ENCODE assay signal across 8 cellular contexts in genomic region chr19:19662866-19663291, GRCh38. TPM values are rescaled to one million over a fixed set of nuclear protein-coding genes. Genes with fewer than 3 reads are reported as not detected.
DNase-seq lines count a peak whose midpoint lies in the region; ATAC-seq and TF ChIP-seq lines count a peak whose summit lies in the region.

No MANE protein-coding gene starts in this region.

- CTCF ChIA-PET in Caco-2 (lab: Charles Lee): no interaction called here

- H3K36me3 ChIP-seq in Caco-2 (ENCODE audit: control insufficient read depth, insufficient read depth, low read length): no peaks in the 10 kb centered on the region; the same call in 1 of the 2 replicates
- peaks cover 20% of the 10 kb centered on the region for H3K36me3 ChIP-seq in suprapubic skin

- H3K27ac Mint-ChIP-seq in Caco-2 (ENCODE audit: unreplicated experiment): peak overlapping the region; percentile 93
- H3K27ac Mint-ChIP-seq in activated T-helper 17 cell treated with anti-CD3 and anti-CD28 coated beads, Interleukin-2, amount 50 U/mL, for 72 hours: peak overlapping the region; percentile 87

- peak; percentile 11 for ATAC-seq in HG03457 (IDR thresholded peaks at IDR 0.05; ENCODE audit: unreplicated experiment)
- ATAC-seq in activated T-helper 17 cell treated with anti-CD3 and anti-CD28 coated beads, Interleukin-2, amount 50 U/mL, for 72 hours (replicated peaks): peak; percentile 1

- peaks cover 19% of the 10 kb centered on the region for H3K36me3 Mint-ChIP-seq in Caco-2 (ENCODE audit: insufficient read depth, unreplicated experiment)
- peaks cover 46% of the 10 kb centered on the region for H3K36me3 Mint-ChIP-seq in activated T-helper 17 cell treated with anti-CD3 and anti-CD28 coated beads, Interleukin-2, amount 50 U/mL, for 72 hours (ENCODE audit: low read depth)

- POLR2A ChIA-PET in Caco-2 (lab: Charles Lee): interaction anchor here (0.5 kb wide), 1 partner anchor 204 kb away, joined by 3 read pairs; no protein-coding TSS in a partner anchor

- TF ChIP-seq CTCF in Caco-2 (IDR thresholded peaks at IDR 0.05; ENCODE audit: insufficient read depth in 1 of 2, low read depth in 1 of 2, low read length in 1 of 2, severe bottlenecking in 1 of 2, unreplicated experiment in 1 of 2): no peak
- TF ChIP-seq CTCF in suprapubic skin (IDR thresholded peaks at IDR 0.05): no peak

- H3K9me3 ChIP-seq in Caco-2 (no peaks in the 10 kb centered on the region), suprapubic skin (no peaks in the 10 kb centered on the region)

- no peaks in the 10 kb centered on the region for H3K9me3 Mint-ChIP-seq in Caco-2 (ENCODE audit: unreplicated experiment)
- no peaks in the 10 kb centered on the region for H3K9me3 Mint-ChIP-seq in activated T-helper 17 cell treated with anti-CD3 and anti-CD28 coated beads, Interleukin-2, amount 50 U/mL, for 72 hours

- H3K4me3 Mint-ChIP-seq in Caco-2 (ENCODE audit: unreplicated experiment): peak overlapping the region; percentile 82
- peak overlapping the region; percentile 87 for H3K4me3 Mint-ChIP-seq in activated T-helper 17 cell treated with anti-CD3 and anti-CD28 coated beads, Interleukin-2, amount 50 U/mL, for 72 hours

- DNase-seq in Caco-2 (no peak), iris pigment epithelial cell (ENCODE audit: low read depth) (peak; percentile 40), suprapubic skin (ENCODE audit: low spot score in 2 of 2) (peak in 1 of 2 donors; percentile 73), dedifferentiated amniotic fluid mesenchymal stem cell (ENCODE audit: extremely low spot score) (no peak), NCI-H187 treated with DMSO at 0.1 percent for 48 hours (lab: John Stamatoyannopoulos, UW) (no peak)
- DNase-seq in stimulated activated CD4-positive, alpha-beta T cell treated with anti-CD3 and anti-CD28 coated beads, Interleukin-4, amount 100 ng/mL, for 1 hour: no peak

- no TSS peak for BruUV-seq in Caco-2 (replicated peaks; lab: Mats Ljungman, UMichigan)

- no peak for TF ChIP-seq EP300 in suprapubic skin (IDR thresholded peaks at IDR 0.05)

- H3K4me3 ChIP-seq in Caco-2 (ENCODE audit: low read depth, low read length) (peak overlapping the region; percentile 99), suprapubic skin (peak overlapping the region; percentile 99)

- peak overlapping the region; percentile 96 for H3K27ac ChIP-seq in suprapubic skin

- H3K27me3 Mint-ChIP-seq in Caco-2 (ENCODE audit: insufficient read depth, unreplicated experiment): no peaks in the 10 kb centered on the region
- no peaks in the 10 kb centered on the region for H3K27me3 Mint-ChIP-seq in activated T-helper 17 cell treated with anti-CD3 and anti-CD28 coated beads, Interleukin-2, amount 50 U/mL, for 72 hours

- whole genome bisulfite sequencing in suprapubic skin: 25% methylated on average over 5 of the region's 21 CpGs

- no peaks in the 10 kb centered on the region for H3K4me1 Mint-ChIP-seq in Caco-2 (ENCODE audit: low read depth, unreplicated experiment)
- H3K4me1 Mint-ChIP-seq in activated T-helper 17 cell treated with anti-CD3 and anti-CD28 coated beads, Interleukin-2, amount 50 U/mL, for 72 hours: peaks cover 17% of the 10 kb centered on the region

- intact Hi-C loops in Caco-2 (cut with micrococcal nuclease; ENCODE audit: unreplicated experiment): loop anchor here (1.0 to 10.0 kb wide), 4 partner anchors 36 to 202 kb away; partner anchors contain the start of genes ZNF14 and ZNF253

- H3K4me1 ChIP-seq in Caco-2 (no peaks in the 10 kb centered on the region), suprapubic skin (peaks cover 26% of the 10 kb centered on the region)

- H3K27me3 ChIP-seq in Caco-2 (replicated peaks; ENCODE audit: control insufficient read depth, insufficient read depth, low read length): no peaks in the 10 kb centered on the region
- no peaks in the 10 kb centered on the region for H3K27me3 ChIP-seq in suprapubic skin

- TF ChIP-seq POLR2A in suprapubic skin (IDR thresholded peaks at IDR 0.05): no peak

RNA-seq across cellular contexts. Expression of gene ATP13A1, which starts 0.6 kb away (rescaled TPM):
- total RNA-seq in Caco-2 (2022) (83.0 and 93.1 TPM in 2 replicates), suprapubic skin (100 to 1,000 TPM in 3 of 4 donors, 10 to 100 TPM in 1; 90.5 to 196 (median 171) TPM)
- 10 to 100 TPM; 47.8 to 79.6 TPM for total RNA-seq in activated T-helper 17 cell treated with anti-CD3 and anti-CD28 coated beads, Interleukin-2, amount 50 U/mL, for 72 hours

RNA-seq across cellular contexts. Expression of gene ZNF101, which starts 5.8 kb away (rescaled TPM):
- total RNA-seq in Caco-2 (2022): 11.8 and 12.5 TPM in 2 replicates
- total RNA-seq in activated T-helper 17 cell treated with anti-CD3 and anti-CD28 coated beads, Interleukin-2, amount 50 U/mL, for 72 hours: 10 to 100 TPM; 57.0 to 70.7 TPM
- 10 to 100 TPM in 1 of 4 donors, 1 to 10 TPM in 3; 7.2 to 13.6 (median 7.8) TPM for total RNA-seq in suprapubic skin

RNA-seq across cellular contexts. Expression of gene GMIP, which starts 19.4 kb away (rescaled TPM):
- 8.6 and 10.4 TPM in 2 replicates for total RNA-seq in Caco-2 (2022)
- 100 to 1,000 TPM in 1 of 2 donors, 10 to 100 TPM in 1; 79.9 to 100 TPM for total RNA-seq in activated T-helper 17 cell treated with anti-CD3 and anti-CD28 coated beads, Interleukin-2, amount 50 U/mL, for 72 hours
- 10 to 100 TPM; 10.1 to 14.4 (median 13.4) TPM for total RNA-seq in suprapubic skin

RNA-seq across cellular contexts. Expression of gene LPAR2, which starts 34.9 kb away (rescaled TPM):
- total RNA-seq in Caco-2 (2022): 29.3 and 31.3 TPM in 2 replicates
- total RNA-seq in activated T-helper 17 cell treated with anti-CD3 and anti-CD28 coated beads, Interleukin-2, amount 50 U/mL, for 72 hours: 10 to 100 TPM; 46.3 to 85.6 TPM
- 10 to 100 TPM; 27.4 to 36.2 (median 32.6) TPM for total RNA-seq in suprapubic skin

RNA-seq across cellular contexts. Expression of gene PBX4, which starts 44.4 kb away (rescaled TPM):
- 3.5 and 3.6 TPM in 2 replicates for total RNA-seq in Caco-2 (2022)
- total RNA-seq in activated T-helper 17 cell treated with anti-CD3 and anti-CD28 coated beads, Interleukin-2, amount 50 U/mL, for 72 hours: 100 to 1,000 TPM in 1 of 2 donors, 10 to 100 TPM in 1; 63.9 to 101 TPM
- total RNA-seq in suprapubic skin: 10 to 100 TPM in 1 of 4 donors, 1 to 10 TPM in 3; 3.3 to 14.9 (median 4.8) TPM
